ENCODE assay signal across 24 cellular contexts in genomic region chr5:155919125-155919524, GRCh38.
"Had no signal": no experiment of that assay in that cellular context is flagged by ENCODE, and none has a peak within 500 bp of the region (broad histone marks: within the 10 kb centered on the region; RNA-seq: fewer than 3 reads in every experiment).

No MANE protein-coding gene starts in this region.

- H2AFZ ChIP-seq: hepatocyte, parathyroid adenoma had no signal

- DNase-seq: heart right ventricle; islet precursor cell; left lung; mesendoderm; naive B cell; nucleus accumbens; psoas muscle; right lobe of liver; spleen; stimulated activated CD4-positive, alpha-beta T cell treated with anti-CD3 and anti-CD28 coated beads, Interleukin-4, amount 100 ng/mL, for 24 hours; stimulated activated naive CD4-positive, alpha-beta T cell; tibial artery; trophoblast cell; upper lobe of right lung had no signal

- H3K79me2 ChIP-seq: hepatocyte had no signal

- H3K9ac ChIP-seq: parathyroid adenoma had no signal

- H3K27me3 ChIP-seq: heart right ventricle, hepatocyte, left lung, right atrium auricular region, right lobe of liver, spleen, suprapubic skin, tibial artery, upper lobe of right lung had no signal

- H3K4me2 ChIP-seq: hepatocyte had no signal

- H3K27ac ChIP-seq: hepatocyte, left lung, parathyroid adenoma, psoas muscle, right atrium auricular region, right lobe of liver, spleen, suprapubic skin, thoracic aorta, tibial artery, upper lobe of right lung had no signal

- H3K9me3 ChIP-seq: heart right ventricle, left lung, psoas muscle, right atrium auricular region, right lobe of liver, spleen, suprapubic skin, thoracic aorta, tibial artery, upper lobe of right lung had no signal

- FAIRE-seq: urothelium cell line had no signal

- H3K4me3 ChIP-seq: heart right ventricle, hepatocyte, left lung, lung, psoas muscle, right atrium auricular region, right lobe of liver, skin epidermis, spleen, suprapubic skin, thoracic aorta, tibial artery, upper lobe of right lung had no signal

- H3K4me1 ChIP-seq: left lung, parathyroid adenoma, right lobe of liver, spleen, suprapubic skin, upper lobe of right lung had no signal

- ATAC-seq: left lung; natural killer cell treated with Interleukin-12 subunit alpha and Interleukin-12 subunit beta and Interleukin-15 and Interleukin-18, amount 100 ng/mL, for 72 hours; psoas muscle; right lobe of liver; stimulated activated effector memory CD8-positive, alpha-beta T cell treated with anti-CD3 and anti-CD28 coated beads, Interleukin-12 subunit alpha, Interleukin-12 subunit beta, amount 100 ng/mL, for 72 hours; upper lobe of right lung had no signal

- H3K36me3 ChIP-seq: heart right ventricle, left lung, right atrium auricular region, right lobe of liver, spleen, suprapubic skin, thoracic aorta, tibial artery, upper lobe of right lung had no signal
